Comparison of ENCODE assay signal across 4 cellular contexts in genomic region chr5:10921176-10921575, GRCh38.
"Had no signal": no experiment of that assay in that cellular context is flagged by ENCODE, and none has a peak within 500 bp of the region (broad histone marks: within the 10 kb centered on the region; RNA-seq: fewer than 3 reads in every experiment).

No MANE protein-coding gene starts in this region.

- H2AFZ ChIP-seq: GM23338 had no signal

- H3K4me3 ChIP-seq: GM23338 had no signal

- H3K4me2 ChIP-seq: GM23338 had no signal

- DNase-seq: H9, HCEC 1CT, IMR-90 had no signal
